ENCODE assay signal across 10 cellular contexts in genomic region chr1:44815926-44816325, GRCh38. TPM values are rescaled to one million over a fixed set of nuclear protein-coding genes. Genes with fewer than 3 reads are reported as not detected.
DNase-seq lines count a peak whose midpoint lies in the region; ATAC-seq and TF ChIP-seq lines count a peak whose summit lies in the region.
"Not testable (repeated sequence)": the region's sequence is repeated elsewhere in the genome, so short reads cannot be mapped to it uniquely, and the experiment has no call there.
"Had no signal": no experiment of that assay in that cellular context is flagged by ENCODE, and none has a peak within 500 bp of the region (broad histone marks: within the 10 kb centered on the region; RNA-seq: fewer than 3 reads in every experiment).

No MANE protein-coding gene starts in this region.

- intact Hi-C loops in CD14-positive monocyte (cut with micrococcal nuclease); right lobe of liver (cut with DNase I): not testable (repeated sequence)

- not testable (repeated sequence) for TF ChIP-seq POLR2A in right lobe of liver (IDR thresholded peaks at IDR 0.05)

- not testable (repeated sequence) for H3K9me3 Mint-ChIP-seq in CD14-positive monocyte; activated CD8-positive, alpha-beta T cell treated with anti-CD3 and anti-CD28 coated beads, Interleukin-2, amount 10 ng/mL, durations not matched to agents 7 days and 5 days (ENCODE audit: insufficient read depth); activated naive CD8-positive, alpha-beta T cell treated with anti-CD3 and anti-CD28 coated beads for 36 hours; type B pancreatic cell

- H3K36me3 Mint-ChIP-seq in CD14-positive monocyte = peaks cover 6 to 15% of the 10 kb centered on the region in 2 donors
- peaks cover 20% of the 10 kb centered on the region for H3K36me3 Mint-ChIP-seq in activated CD8-positive, alpha-beta T cell treated with anti-CD3 and anti-CD28 coated beads, Interleukin-2, amount 10 ng/mL, durations not matched to agents 7 days and 5 days (ENCODE audit: low read depth)
- peaks cover 14% of the 10 kb centered on the region for H3K36me3 Mint-ChIP-seq in activated naive CD8-positive, alpha-beta T cell treated with anti-CD3 and anti-CD28 coated beads for 36 hours
- not testable (repeated sequence) for H3K36me3 Mint-ChIP-seq in type B pancreatic cell

- H4K20me1 ChIP-seq in osteoblast (ENCODE audit: insufficient read depth, low read length) = not testable (repeated sequence)

- H3K4me3 Mint-ChIP-seq in CD14-positive monocyte = not testable (repeated sequence)
- H3K4me3 Mint-ChIP-seq in activated CD8-positive, alpha-beta T cell treated with anti-CD3 and anti-CD28 coated beads, Interleukin-2, amount 10 ng/mL, durations not matched to agents 7 days and 5 days = peak overlapping the region; percentile 84
- H3K4me3 Mint-ChIP-seq in activated naive CD8-positive, alpha-beta T cell treated with anti-CD3 and anti-CD28 coated beads for 36 hours = peak overlapping the region; percentile 46
- H3K4me3 Mint-ChIP-seq in type B pancreatic cell = peak overlapping the region; percentile 78

- not testable (repeated sequence) for H3K4me2 ChIP-seq in osteoblast (ENCODE audit: insufficient read depth, low read length)

- peaks cover 74% of the 10 kb centered on the region for H3K4me1 Mint-ChIP-seq in CD14-positive monocyte
- H3K4me1 Mint-ChIP-seq in activated CD8-positive, alpha-beta T cell treated with anti-CD3 and anti-CD28 coated beads, Interleukin-2, amount 10 ng/mL, durations not matched to agents 7 days and 5 days (ENCODE audit: low read depth) = peaks cover 65% of the 10 kb centered on the region
- peaks cover 56% of the 10 kb centered on the region for H3K4me1 Mint-ChIP-seq in activated naive CD8-positive, alpha-beta T cell treated with anti-CD3 and anti-CD28 coated beads for 36 hours
- H3K4me1 Mint-ChIP-seq in type B pancreatic cell (ENCODE audit: unreplicated experiment) = peaks cover 41% of the 10 kb centered on the region

- not testable (repeated sequence) for ATAC-seq in RWPE2 (ENCODE audit: low read depth); activated CD8-positive, alpha-beta T cell treated with anti-CD3 and anti-CD28 coated beads, Interleukin-2, amount 10 ng/mL, durations not matched to agents 7 days and 5 days; right lobe of liver

- H3K27ac ChIP-seq in RWPE2 (ENCODE audit: poor library complexity, severe bottlenecking) (peak overlapping the region; percentile 52), epithelial cell of prostate (peak overlapping the region; percentile 62), osteoblast (ENCODE audit: low read depth, low read length) (peak overlapping the region; percentile 17)
- not testable (repeated sequence) for H3K27ac ChIP-seq in right lobe of liver

- not testable (repeated sequence) for H3K27me3 ChIP-seq in RWPE2 (ENCODE audit: insufficient read depth, poor library complexity, severe bottlenecking); right lobe of liver; osteoblast (ENCODE audit: insufficient read depth, low read length)

- H2AFZ ChIP-seq in osteoblast (ENCODE audit: low read length) = not testable (repeated sequence)

- not testable (repeated sequence) for H3K27me3 Mint-ChIP-seq in CD14-positive monocyte (ENCODE audit: low read depth in 3 of 3); activated CD8-positive, alpha-beta T cell treated with anti-CD3 and anti-CD28 coated beads, Interleukin-2, amount 10 ng/mL, durations not matched to agents 7 days and 5 days (ENCODE audit: low read depth); activated naive CD8-positive, alpha-beta T cell treated with anti-CD3 and anti-CD28 coated beads for 36 hours; type B pancreatic cell

- not testable (repeated sequence) for H3K9me3 ChIP-seq in RWPE2 (ENCODE audit: severe bottlenecking); right lobe of liver; osteoblast (ENCODE audit: low read depth, low read length)

- not testable (repeated sequence) for H3K4me3 ChIP-seq in RWPE2 (ENCODE audit: severe bottlenecking); right lobe of liver; osteoblast (ENCODE audit: insufficient read depth, low read length)

- POLR2A ChIA-PET in activated CD8-positive, alpha-beta T cell treated with anti-CD3 and anti-CD28 coated beads, Interleukin-2, amount 10 ng/mL, durations not matched to agents 7 days and 5 days (lab: Charles Lee) = interaction anchor here (0.7 to 10.0 kb wide), 2 partner anchors 16 to 85 kb away, joined by 3 to 229 read pairs; partner anchors contain the start of genes PLK3 and RNU5D-1

- 91% methylated on average over 7 of the region's 9 CpGs for WGBS in right lobe of liver (ENCODE audit: insufficient coverage, low coverage, low lambda C conversion rate, missing lambda C conversion rate)

- not testable (repeated sequence) for H3K4me1 ChIP-seq in RWPE2 (ENCODE audit: insufficient read depth, poor library complexity, severe bottlenecking)
- H3K4me1 ChIP-seq in right lobe of liver (peaks cover 0 to 14% (median 0%) of the 10 kb centered on the region in 4 donors), osteoblast (ENCODE audit: insufficient read depth, low read length) (peaks cover 42% of the 10 kb centered on the region)

- H3K79me2 ChIP-seq in osteoblast (ENCODE audit: insufficient read depth, low read length) = not testable (repeated sequence)

- DNase-seq in CD14-positive monocyte (ENCODE audit: low spot score) (peak; percentile 11), right lobe of liver (peak; percentile 13 to 35 (median 23))
- DNase-seq in RWPE2 (ENCODE audit: low spot score); activated CD8-positive, alpha-beta T cell treated with anti-CD3 and anti-CD28 coated beads, Interleukin-2, amount 10 ng/mL, durations not matched to agents 7 days and 5 days; activated naive CD8-positive, alpha-beta T cell treated with anti-CD3 and anti-CD28 coated beads for 36 hours; epithelial cell of prostate (ENCODE audit: low read depth, low spot score); osteoblast (ENCODE audit: insufficient read length, low spot score, missing footprints); type B pancreatic cell (ENCODE audit: extremely low spot score, unreplicated experiment): not testable (repeated sequence)

- peak overlapping the region in 3 of 7 donors; percentile 95 to 99 (median 95) for H3K27ac Mint-ChIP-seq in CD14-positive monocyte
- H3K27ac Mint-ChIP-seq in activated CD8-positive, alpha-beta T cell treated with anti-CD3 and anti-CD28 coated beads, Interleukin-2, amount 10 ng/mL, durations not matched to agents 7 days and 5 days; activated naive CD8-positive, alpha-beta T cell treated with anti-CD3 and anti-CD28 coated beads for 36 hours; type B pancreatic cell: not testable (repeated sequence)

- H3K36me3 ChIP-seq in RWPE2 (ENCODE audit: low read depth); right lobe of liver: not testable (repeated sequence)
- H3K36me3 ChIP-seq in osteoblast (ENCODE audit: insufficient read depth, low read length) = peaks cover 19% of the 10 kb centered on the region

- TF ChIP-seq CTCF in CD14-positive monocyte (IDR thresholded peaks at IDR 0.05); RWPE2 (IDR thresholded peaks at IDR 0.05; ENCODE audit: poor library complexity, severe bottlenecking); right lobe of liver (IDR thresholded peaks at IDR 0.05); osteoblast (IDR thresholded peaks at IDR 0.05; ENCODE audit: extremely low read depth, low read depth, low read length); type B pancreatic cell (conservative IDR thresholded peaks at IDR 0.05): not testable (repeated sequence)

- CTCF ChIA-PET in activated CD8-positive, alpha-beta T cell treated with anti-CD3 and anti-CD28 coated beads, Interleukin-2, amount 10 ng/mL, durations not matched to agents 7 days and 5 days (lab: Charles Lee) = interaction anchor here (4.0 kb wide), 1 partner anchor 16 kb away, joined by 34 read pairs; the partner anchor contains the start of gene PLK3

RNA-seq across cellular contexts. Expression of gene BTBD19, which starts 7.6 kb away (rescaled TPM):
- under 1 TPM; 0.10 to 0.73 TPM for polyA plus RNA-seq in CD14-positive monocyte
- total RNA-seq in activated CD8-positive, alpha-beta T cell treated with anti-CD3 and anti-CD28 coated beads, Interleukin-2, amount 10 ng/mL, durations not matched to agents 7 days and 5 days = 1 to 10 TPM; 4.5 to 8.8 TPM
- 1 to 10 TPM; 6.0 to 8.1 TPM for total RNA-seq in activated naive CD8-positive, alpha-beta T cell treated with anti-CD3 and anti-CD28 coated beads for 36 hours
- total RNA-seq in right lobe of liver = 1 to 10 TPM; 2.6 to 7.5 (median 5.3) TPM
- 21.4 and 23.6 TPM in 2 replicates for total RNA-seq in osteoblast
- 7.0 and 10.3 TPM in 2 replicates for total RNA-seq in type B pancreatic cell (ENCODE audit: low replicate concordance)

RNA-seq across cellular contexts. Expression of gene DYNLT4, which starts 8.8 kb away (rescaled TPM):
- polyA plus RNA-seq in CD14-positive monocyte = 1 to 10 TPM; 2.2 to 2.8 TPM
- 1 to 10 TPM; 1.8 to 2.3 TPM for total RNA-seq in activated CD8-positive, alpha-beta T cell treated with anti-CD3 and anti-CD28 coated beads, Interleukin-2, amount 10 ng/mL, durations not matched to agents 7 days and 5 days
- 1 to 10 TPM in 1 of 2 experiments, under 1 TPM in 1; 0.70 to 1.0 TPM for total RNA-seq in activated naive CD8-positive, alpha-beta T cell treated with anti-CD3 and anti-CD28 coated beads for 36 hours
- total RNA-seq in right lobe of liver = under 1 TPM in 1 of 6 experiments, not detected in 5; 0.26 TPM
- 0.29 and 0.36 TPM in 2 replicates for total RNA-seq in osteoblast
- total RNA-seq in type B pancreatic cell (ENCODE audit: low replicate concordance) = 1.1 TPM in 1 of 2 replicates, not detected in the other
- total RNA-seq: Daoy had no signal

RNA-seq across cellular contexts. Expression of gene PLK3, which starts 15.7 kb away (rescaled TPM):
- 10 to 100 TPM; 15.8 to 28.1 TPM for polyA plus RNA-seq in CD14-positive monocyte
- 10 to 100 TPM; 64.8 to 68.0 TPM for total RNA-seq in activated CD8-positive, alpha-beta T cell treated with anti-CD3 and anti-CD28 coated beads, Interleukin-2, amount 10 ng/mL, durations not matched to agents 7 days and 5 days
- 10 to 100 TPM; 53.3 to 57.1 TPM for total RNA-seq in activated naive CD8-positive, alpha-beta T cell treated with anti-CD3 and anti-CD28 coated beads for 36 hours
- 1 to 10 TPM; 1.8 to 5.3 (median 3.6) TPM for total RNA-seq in right lobe of liver
- 33.7 and 35.1 TPM in 2 replicates for total RNA-seq in osteoblast
- 18.5 and 39.1 TPM in 2 replicates for total RNA-seq in type B pancreatic cell (ENCODE audit: low replicate concordance)

RNA-seq across cellular contexts. Expression of gene PTCH2, which starts 27.1 kb away (rescaled TPM):
- under 1 TPM; 0.18 to 0.22 TPM for polyA plus RNA-seq in CD14-positive monocyte
- 1 to 10 TPM; 1.3 to 1.4 TPM for total RNA-seq in activated CD8-positive, alpha-beta T cell treated with anti-CD3 and anti-CD28 coated beads, Interleukin-2, amount 10 ng/mL, durations not matched to agents 7 days and 5 days
- 1 to 10 TPM; 1.0 to 1.4 TPM for total RNA-seq in activated naive CD8-positive, alpha-beta T cell treated with anti-CD3 and anti-CD28 coated beads for 36 hours
- total RNA-seq in right lobe of liver = under 1 TPM; 0.19 to 0.68 (median 0.35) TPM
- total RNA-seq in osteoblast = 0.29 and 0.36 TPM in 2 replicates
- total RNA-seq in type B pancreatic cell (ENCODE audit: low replicate concordance) = 1.6 and 3.4 TPM in 2 replicates

RNA-seq across cellular contexts. Expression of gene BEST4, which starts 28.0 kb away (rescaled TPM):
- not detected for polyA plus RNA-seq in CD14-positive monocyte
- total RNA-seq in activated CD8-positive, alpha-beta T cell treated with anti-CD3 and anti-CD28 coated beads, Interleukin-2, amount 10 ng/mL, durations not matched to agents 7 days and 5 days = under 1 TPM; 0.26 to 0.42 TPM
- 1 to 10 TPM; 1.5 to 1.8 TPM for total RNA-seq in activated naive CD8-positive, alpha-beta T cell treated with anti-CD3 and anti-CD28 coated beads for 36 hours
- total RNA-seq in right lobe of liver = under 1 TPM in 2 of 6 experiments, not detected in 4; 0.13 to 0.32 TPM
- under 0.01 TPM in 1 of 2 replicates, not detected in the other for total RNA-seq in osteoblast
- 0.48 and 0.99 TPM in 2 replicates for total RNA-seq in type B pancreatic cell (ENCODE audit: low replicate concordance)
- total RNA-seq: Daoy, NCI-H460 had no signal
